ENCODE assay signal across 1 cellular context in genomic region chr13:73070451-73070850, GRCh38.
TF ChIP-seq lines count a peak whose summit lies in the region.

No MANE protein-coding gene starts in this region.

TF ChIP-seq in IMR-90, 13 proteins besides CTCF, POLR2A, EP300 and RAD21 (continued from another document):
- TF ChIP-seq MAZ (IDR thresholded peaks at IDR 0.05; ENCODE audit: borderline replicate concordance, low read depth, low read length) (no peak), RFX5 (IDR thresholded peaks at IDR 0.05; ENCODE audit: low read depth, low read length) (no peak)
